Comparison of ENCODE assay signal across 27 cellular contexts in the genomic region with DNA sequence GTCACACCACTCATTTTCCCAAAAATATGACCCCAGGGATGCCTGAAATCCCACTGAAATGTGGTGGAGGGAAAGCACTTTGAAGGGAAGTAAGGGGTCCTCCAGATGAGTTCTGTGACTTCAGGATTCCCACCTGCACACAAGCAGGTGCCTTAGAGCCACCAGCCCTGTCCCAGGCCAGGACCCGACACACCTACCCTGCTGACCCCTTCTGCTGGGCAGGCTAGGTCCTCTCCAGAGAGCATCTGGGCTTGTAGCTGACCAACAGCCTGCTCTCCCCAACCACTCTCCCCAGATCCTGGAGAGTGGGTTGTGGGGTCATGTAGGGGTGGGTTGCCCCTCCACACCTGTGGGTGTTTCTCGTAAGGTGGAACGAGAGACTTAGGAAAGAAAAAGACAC. TPM values are rescaled to one million over a fixed set of nuclear protein-coding genes. Genes with fewer than 3 reads are reported as not detected.
A peak's percentile ranks its signal among the peaks of the same experiment; 100 is the strongest.
DNase-seq lines count a peak whose midpoint lies in the region; ATAC-seq and TF ChIP-seq lines count a peak whose summit lies in the region.
"Had no signal": no experiment of that assay in that cellular context is flagged by ENCODE, and none has a peak within 500 bp of the region (broad histone marks: within the 10 kb centered on the region; RNA-seq: fewer than 3 reads in every experiment).

No MANE protein-coding gene starts in this region.

- no peak overlapping the region for H4K8ac ChIP-seq in mesendoderm (ENCODE audit: low read depth, low read length)

- H3K4me1 ChIP-seq in HUES6 (ENCODE audit: control insufficient read depth, insufficient read depth, low read length) (peaks cover 22% of the 10 kb centered on the region), endodermal cell (ENCODE audit: control insufficient read depth, insufficient read depth, low read length) (peaks cover 3% of the 10 kb centered on the region), mesendoderm (ENCODE audit: control insufficient read depth, low read depth, low read length) (no peaks in the 10 kb centered on the region), prostate gland (replicated peaks) (no peaks in the 10 kb centered on the region)
- H3K4me1 ChIP-seq: SJSA1 had no signal

- H3K23ac ChIP-seq in mesendoderm (ENCODE audit: low read length), result no peak overlapping the region

- TF ChIP-seq CTCF in endodermal cell (conservative IDR thresholded peaks at IDR 0.05) (no peak), prostate gland (IDR thresholded peaks at IDR 0.05) (no peak), natural killer cell (IDR thresholded peaks at IDR 0.05) (no peak)

- no peak overlapping the region for H4K5ac ChIP-seq in mesendoderm (ENCODE audit: low read length)

- peak overlapping the region; percentile 74 for H3K56ac ChIP-seq in mesendoderm (ENCODE audit: low read length)

- H2BK120ac ChIP-seq in mesendoderm (ENCODE audit: low read depth, low read length), result no peak overlapping the region

- H2AK5ac ChIP-seq in mesendoderm (ENCODE audit: low read length), result peak overlapping the region; percentile 58

- H3K9me3 Mint-ChIP-seq in endodermal cell (no peaks in the 10 kb centered on the region), natural killer cell (no peaks in the 10 kb centered on the region)
- H3K9me3 Mint-ChIP-seq: CD4-positive, alpha-beta T cell had no signal

- H3K27ac ChIP-seq in HUES6 (ENCODE audit: low read depth, low read length) (peak overlapping the region; percentile 39; the same call in 1 of the 2 replicates), endodermal cell (ENCODE audit: low read depth, low read length) (no peak overlapping the region), mesendoderm (ENCODE audit: low read depth, low read length) (peak overlapping the region; percentile 70), prostate gland (no peak overlapping the region)
- H3K27ac ChIP-seq: BLaER1 treated with 17β-estradiol and CSF1 and Interleukin-3, amounts not matched to agents 10 nM and 100 nM; SJSA1 had no signal

- H3K4me3 Mint-ChIP-seq in endodermal cell (no peak overlapping the region), natural killer cell (no peak overlapping the region)
- H3K4me3 Mint-ChIP-seq: CD4-positive, alpha-beta T cell had no signal

- WGBS in endodermal cell (ENCODE audit: insufficient coverage in 1 of 2, insufficient read length in 1 of 2), 2 experiments, result 92% methylated on average over 1 of the region's 3 CpGs; no CpG with 5 or more reads in 1 of the 2 experiments
- no CpG with 5 or more reads among the region's 3 CpGs for WGBS in mesendoderm (ENCODE audit: extremely low coverage, insufficient coverage, low lambda C conversion rate)
- 100% methylated on average over 3 of the region's 3 CpGs for WGBS in prostate gland

- H2BK15ac ChIP-seq in mesendoderm (replicated peaks; ENCODE audit: low read depth), result no peak overlapping the region

- H3K36me3 ChIP-seq in HUES6 (ENCODE audit: control insufficient read depth, insufficient read depth, low read length), result no peaks in the 10 kb centered on the region
- no peaks in the 10 kb centered on the region for H3K36me3 ChIP-seq in endodermal cell (ENCODE audit: control insufficient read depth, insufficient read depth, low read length)
- H3K36me3 ChIP-seq in mesendoderm (ENCODE audit: control insufficient read depth, insufficient read depth, low read length), result no peaks in the 10 kb centered on the region
- no peaks in the 10 kb centered on the region for H3K36me3 ChIP-seq in prostate gland
- H3K36me3 ChIP-seq: BLaER1 treated with 17β-estradiol and CSF1 and Interleukin-3, amounts not matched to agents 10 nM and 100 nM; MG63; SJSA1 had no signal

- H3K36me3 Mint-ChIP-seq in endodermal cell (ENCODE audit: low read depth), result no peaks in the 10 kb centered on the region
- H3K36me3 Mint-ChIP-seq in natural killer cell, result no peaks in the 10 kb centered on the region

- H3K9ac ChIP-seq in HUES6 (ENCODE audit: low read length) (peak overlapping the region; percentile 41), endodermal cell (ENCODE audit: extremely low read depth, low read length, poor library complexity, severe bottlenecking) (no peak overlapping the region), mesendoderm (ENCODE audit: low read length) (no peak overlapping the region)
- H3K9ac ChIP-seq: BLaER1 treated with 17β-estradiol and CSF1 and Interleukin-3, amounts not matched to agents 10 nM and 100 nM had no signal

- H3K79me1 ChIP-seq in mesendoderm (ENCODE audit: low read length), result no peaks in the 10 kb centered on the region

- no peaks in the 10 kb centered on the region for H3K9me3 ChIP-seq in HUES6 (ENCODE audit: control insufficient read depth, insufficient read depth, low read depth, low read length)
- no peaks in the 10 kb centered on the region for H3K9me3 ChIP-seq in endodermal cell (ENCODE audit: control insufficient read depth, low read length)
- no peaks in the 10 kb centered on the region for H3K9me3 ChIP-seq in prostate gland
- H3K9me3 ChIP-seq: BLaER1 treated with 17β-estradiol and CSF1 and Interleukin-3, amounts not matched to agents 10 nM and 100 nM; MG63; SJSA1 had no signal

- H3K4me2 ChIP-seq in mesendoderm (ENCODE audit: low read length), result no peak overlapping the region
- H3K4me2 ChIP-seq: BLaER1 treated with 17β-estradiol and CSF1 and Interleukin-3, amounts not matched to agents 10 nM and 100 nM had no signal

- H3K4me3 ChIP-seq in HUES6 (ENCODE audit: low read depth, low read length) (no peak overlapping the region), endodermal cell (ENCODE audit: low read length) (no peak overlapping the region), mesendoderm (ENCODE audit: low read length) (no peak overlapping the region), prostate gland (no peak overlapping the region)
- H3K4me3 ChIP-seq: BLaER1 treated with 17β-estradiol and CSF1 and Interleukin-3, amounts not matched to agents 10 nM and 100 nM; MG63; SJSA1 had no signal

- H3K27me3 ChIP-seq in HUES6 (ENCODE audit: control insufficient read depth, insufficient read depth, low read length) (no peaks in the 10 kb centered on the region), endodermal cell (ENCODE audit: control insufficient read depth, insufficient read depth, low read length, poor library complexity, severe bottlenecking) (no peaks in the 10 kb centered on the region), mesendoderm (ENCODE audit: insufficient read depth, low read length, poor library complexity) (no peaks in the 10 kb centered on the region), prostate gland (replicated peaks; ENCODE audit: insufficient read depth) (no peaks in the 10 kb centered on the region)
- H3K27me3 ChIP-seq: BLaER1 treated with 17β-estradiol and CSF1 and Interleukin-3, amounts not matched to agents 10 nM and 100 nM; MG63; SJSA1 had no signal

- H3K18ac ChIP-seq in mesendoderm (ENCODE audit: low read length), result no peak overlapping the region

- H3K27ac Mint-ChIP-seq in endodermal cell (peak overlapping the region; percentile 82), natural killer cell (no peak overlapping the region)
- H3K27ac Mint-ChIP-seq: CD4-positive, alpha-beta T cell had no signal

- TF ChIP-seq POLR2A in prostate gland (IDR thresholded peaks at IDR 0.05), result no peak

- H3K4me1 Mint-ChIP-seq in endodermal cell (peaks cover 15% of the 10 kb centered on the region), natural killer cell (no peaks in the 10 kb centered on the region)

- H2BK5ac ChIP-seq in mesendoderm (ENCODE audit: low read length), result peak overlapping the region; percentile 94

- H3K27me3 Mint-ChIP-seq in endodermal cell (ENCODE audit: insufficient read depth) (peaks cover 9% of the 10 kb centered on the region), natural killer cell (ENCODE audit: low read depth in 2 of 2) (no peaks in the 10 kb centered on the region)
- H3K27me3 Mint-ChIP-seq: CD4-positive, alpha-beta T cell had no signal

- intact Hi-C loops in prostate gland (cut with DNase I), result no loop called here
- intact Hi-C loops in natural killer cell (cut with micrococcal nuclease), result no loop called here

- no peak overlapping the region for H3K4ac ChIP-seq in mesendoderm (ENCODE audit: low read depth, low read length)

- DNase-seq in D341Med (ENCODE audit: low spot score), result peak; percentile 22
- no peak for DNase-seq in endodermal cell
- no peak for DNase-seq in mesendoderm
- no peak for DNase-seq in prostate gland (ENCODE audit: low spot score)
- no peak for DNase-seq in natural killer cell
- DNase-seq: AML-193; CD4-positive, alpha-beta T cell; DMS 273 treated with DMSO at 0.1 percent for 48 hours; DMS79; EL; GDM1; IMR-90; KG1; MG63; NCI-H1105 treated with DMSO at 0.1 percent for 48 hours; NCI-H2029; NCI-H446 treated with DMSO at 0.1 percent for 48 hours; NCI-H526; NCI-H82; NK-92 treated with Interleukin-12 subunit alpha and Interleukin-12 subunit beta, amount 100 ng/mL, for 24 hours; Right ventricle myocardium superior; RPMI8226 had no signal

- H3K79me2 ChIP-seq in mesendoderm (ENCODE audit: control insufficient read depth, insufficient read depth, low read length), result no peaks in the 10 kb centered on the region

- no peak for ATAC-seq in HG03175 (IDR thresholded peaks at IDR 0.05; ENCODE audit: unreplicated experiment)
- no peak for ATAC-seq in HG02973 (IDR thresholded peaks at IDR 0.05; ENCODE audit: unreplicated experiment)
- no peak for ATAC-seq in natural killer cell

RNA-seq across cellular contexts. Expression of a gene that starts 14.9 kb away (rescaled TPM):
- total RNA-seq in endodermal cell, result under 1 TPM in 1 of 2 donors, not detected in 1; 0.07 TPM
- 0.07 TPM for polyA plus RNA-seq in endodermal cell (2013, experiment 1 of 2)
- polyA plus RNA-seq in endodermal cell (2013, experiment 2 of 2), result 0.08 TPM
- not detected for polyA plus RNA-seq in mesendoderm (2013, experiment 1 of 2)
- polyA plus RNA-seq in mesendoderm (2013, experiment 2 of 2), result not detected
- 10 to 100 TPM in 1 of 2 donors, under 1 TPM in 1; 0.82 to 27.8 TPM for total RNA-seq in prostate gland
- under 1 TPM; 0.24 to 0.61 (median 0.35) TPM for total RNA-seq in natural killer cell
- total RNA-seq: SJSA1 had no signal

RNA-seq across cellular contexts. Expression of a gene that starts 41.1 kb away (rescaled TPM):
- total RNA-seq in endodermal cell (10 to 100 TPM; 60.5 to 62.7 TPM), prostate gland (10 to 100 TPM; 36.2 to 41.2 TPM), natural killer cell (10 to 100 TPM; 35.4 to 39.9 (median 38.2) TPM)
- 34.6 TPM for polyA plus RNA-seq in endodermal cell (2013, experiment 1 of 2)
- polyA plus RNA-seq in endodermal cell (2013, experiment 2 of 2), result 37.6 TPM
- polyA plus RNA-seq in mesendoderm (2013, experiment 1 of 2), result 20.4 TPM
- 21.9 TPM for polyA plus RNA-seq in mesendoderm (2013, experiment 2 of 2)

Comparison
In these comparisons a context has a peak if more than half of its experiments do, and no peak if none do; other contexts are left out.
1. H3K27ac ChIP-seq: peak in HUES6 (single experiment) and mesendoderm (single experiment); none in endodermal cell (single experiment) and prostate gland (0 of 2).